In genomic region chr11:71843355-71843754, GRCh38 we compare ENCODE assay signal across 6 cellular contexts. TPM values are rescaled to one million over a fixed set of nuclear protein-coding genes. Genes with fewer than 3 reads are reported as not detected.
"Had no signal": no experiment of that assay in that cellular context is flagged by ENCODE, and none has a peak within 500 bp of the region (broad histone marks: within the 10 kb centered on the region; RNA-seq: fewer than 3 reads in every experiment).

No MANE protein-coding gene starts in this region.

RNA-seq across cellular contexts. Expression of gene DEFB108B, which starts 10.4 kb away (rescaled TPM):
- total RNA-seq: M059J, PC-3, Peyer's patch, Right ventricle myocardium superior, SJSA1 had no signal
- polyA plus RNA-seq: SK-N-SH had no signal

RNA-seq across cellular contexts. Expression of gene DEFB131B, which starts 34.9 kb away (rescaled TPM):
- total RNA-seq: M059J, PC-3, Peyer's patch, Right ventricle myocardium superior, SJSA1 had no signal
- polyA plus RNA-seq: SK-N-SH had no signal
